Comparison of ENCODE assay signal across 25 cellular contexts in the genomic region with DNA sequence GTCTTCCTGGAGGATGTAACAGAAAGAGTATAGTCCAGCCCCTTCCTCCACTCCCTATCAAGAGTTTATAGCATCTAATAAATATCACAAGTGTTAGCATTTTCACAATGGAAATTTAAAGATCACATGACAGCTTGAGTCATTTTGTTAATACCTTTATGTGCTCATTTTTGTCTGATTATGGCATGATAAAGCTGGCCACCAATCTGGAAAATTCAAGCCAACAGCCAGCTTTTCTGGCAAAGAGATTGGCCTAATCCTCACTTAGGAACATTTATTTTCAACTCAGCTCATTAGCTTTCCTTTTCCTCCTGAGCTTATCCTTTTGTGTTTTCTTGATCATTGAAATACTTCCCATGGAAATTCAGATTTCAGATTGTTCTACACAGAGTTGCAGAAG.
"Had no signal": no experiment of that assay in that cellular context is flagged by ENCODE, and none has a peak within 500 bp of the region (broad histone marks: within the 10 kb centered on the region; RNA-seq: fewer than 3 reads in every experiment).

No MANE protein-coding gene starts in this region.

- H3K27ac ChIP-seq: neutrophil, pancreas, prostate gland, right lobe of liver, sigmoid colon, stomach, thoracic aorta, thyroid gland, tibial nerve, upper lobe of right lung, uterus had no signal

- DNase-seq: naive thymus-derived CD8-positive, alpha-beta T cell; nephron progenitor cell; nucleus accumbens; pancreas; retina; right cardiac atrium; right lobe of liver; sigmoid colon; small intestine; stimulated activated CD4-positive, alpha-beta T cell treated with anti-CD3 and anti-CD28 coated beads, Interleukin-15, amount 100 ng/mL, for 24 hours; stimulated activated CD4-positive, alpha-beta T cell treated with anti-CD3 and anti-CD28 coated beads, Interleukin-2, amount 100 ng/mL, for 24 hours; stimulated activated CD4-positive, alpha-beta T cell treated with anti-CD3 and anti-CD28 coated beads, Interleukin-2, amount 100 ng/mL, for 48 hours; stimulated activated CD4-positive, alpha-beta T cell treated with anti-CD3 and anti-CD28 coated beads, Interleukin-4, amount 100 ng/mL, for 24 hours; stimulated activated naive B cell treated with anti-CD40 and anti-IgM and Interleukin-4, amounts not matched to agents 10 μg/mL and 1 μg/mL and 100 μg/mL, for 72 hours; stimulated activated naive CD4-positive, alpha-beta T cell treated with Interleukin-2 at 50 U/mL for 16 hours; stomach; thyroid gland; upper lobe of right lung; uterus had no signal

- H3K4me3 ChIP-seq: pancreas, prostate gland, right lobe of liver, sigmoid colon, stomach, thoracic aorta, thyroid gland, tibial nerve, upper lobe of right lung, uterus had no signal

- H3K36me3 ChIP-seq: neutrophil, pancreas, prostate gland, right lobe of liver, sigmoid colon, stomach, thoracic aorta, thyroid gland, tibial nerve, upper lobe of right lung, uterus had no signal

- ATAC-seq: naive thymus-derived CD8-positive, alpha-beta T cell; natural killer cell treated with Interleukin-12 subunit alpha and Interleukin-12 subunit beta and Interleukin-15 and Interleukin-18, amount 100 ng/mL, for 72 hours; pancreas; right cardiac atrium; right lobe of liver; stimulated activated effector memory CD8-positive, alpha-beta T cell treated with anti-CD3 and anti-CD28 coated beads, Interleukin-12 subunit alpha, Interleukin-12 subunit beta, amount 100 ng/mL, for 72 hours; stimulated activated naive B cell treated with anti-CD40 and anti-IgM and Interleukin-4, amounts not matched to agents 10 μg/mL and 1 μg/mL and 100 μg/mL, for 72 hours; upper lobe of right lung had no signal

- H3K4me1 ChIP-seq: prostate gland, right lobe of liver, sigmoid colon, stomach, thyroid gland, tibial nerve, upper lobe of right lung, uterus had no signal

- H3K27me3 ChIP-seq: neutrophil, pancreas, right lobe of liver, sigmoid colon, stomach, thyroid gland, tibial nerve, upper lobe of right lung, uterus had no signal

- H3K9me3 ChIP-seq: neutrophil, pancreas, prostate gland, thyroid gland, upper lobe of right lung had no signal
